In genomic region chr6:40165036-40165709, GRCh38 we compare ENCODE assay signal across 20 cellular contexts.
"Had no signal": no experiment of that assay in that cellular context is flagged by ENCODE, and none has a peak within 500 bp of the region (broad histone marks: within the 10 kb centered on the region; RNA-seq: fewer than 3 reads in every experiment).

No MANE protein-coding gene starts in this region.

- H3K4me1 ChIP-seq: colonic mucosa, heart right ventricle, left lung, parathyroid adenoma, prostate gland, right atrium auricular region, stomach, tibial artery had no signal

- H3K9ac ChIP-seq: parathyroid adenoma had no signal

- DNase-seq: colonic mucosa; effector memory CD4-positive, alpha-beta T cell; esophagus squamous epithelium; foreskin melanocyte; glutamatergic neuron; heart right ventricle; left cardiac atrium; left lung; natural killer cell; stimulated activated CD4-positive, alpha-beta T cell treated with anti-CD3 and anti-CD28 coated beads, Interleukin-2, amount 100 ng/mL, for 24 hours; stimulated activated CD4-positive, alpha-beta T cell treated with anti-CD3 and anti-CD28 coated beads, Interleukin-4, amount 100 ng/mL, for 24 hours; stimulated activated naive CD4-positive, alpha-beta T cell treated with Interleukin-2 at 50 U/mL for 16 hours; stomach; tibial artery had no signal

- ATAC-seq: heart right ventricle; left cardiac atrium; left lung; natural killer cell; stimulated activated effector memory CD8-positive, alpha-beta T cell treated with anti-CD3 and anti-CD28 coated beads, Interleukin-12 subunit alpha, Interleukin-12 subunit beta, amount 100 ng/mL, for 72 hours had no signal

- H3K79me2 ChIP-seq: parathyroid adenoma had no signal

- H3K36me3 ChIP-seq: colonic mucosa, esophagus squamous epithelium, heart right ventricle, left lung, prostate gland, right atrium auricular region, stomach, tibial artery had no signal

- H3K27ac ChIP-seq: colonic mucosa, esophagus squamous epithelium, heart right ventricle, left lung, parathyroid adenoma, prostate gland, right atrium auricular region, stomach, tibial artery had no signal

- H3K4me3 ChIP-seq: colonic mucosa, esophagus squamous epithelium, heart right ventricle, left lung, prostate gland, right atrium auricular region, stomach, tibial artery had no signal

- H3K27me3 ChIP-seq: colonic mucosa, esophagus squamous epithelium, left lung, right atrium auricular region, tibial artery had no signal

- FAIRE-seq: endothelial cell of umbilical vein, islet of Langerhans had no signal

- H3K9me3 ChIP-seq: colonic mucosa, esophagus squamous epithelium, left lung, prostate gland, right atrium auricular region, tibial artery had no signal

- H2AFZ ChIP-seq: parathyroid adenoma had no signal
